ENCODE assay signal across 8 cellular contexts in genomic region chr15:88897456-88898194, GRCh38. TPM values are rescaled to one million over a fixed set of nuclear protein-coding genes. Genes with fewer than 3 reads are reported as not detected.
DNase-seq lines count a peak whose midpoint lies in the region; ATAC-seq and TF ChIP-seq lines count a peak whose summit lies in the region.

No MANE protein-coding gene starts in this region.

- H3K9me3 Mint-ChIP-seq in activated T-cell treated with anti-CD3 and anti-CD28 coated beads, Interleukin-2, amount 50 U/mL, for 4 hours = no peaks in the 10 kb centered on the region

- no peaks in the 10 kb centered on the region for H3K27me3 ChIP-seq in PC-3 (ENCODE audit: low read length)
- H3K27me3 ChIP-seq in subcutaneous abdominal adipose tissue (ENCODE audit: control insufficient read depth in 5 of 5, insufficient read depth in 4 of 5, low read length in 5 of 5) = peaks cover 2 to 24% (median 18%) of the 10 kb centered on the region in 5 donors

- H3K36me3 ChIP-seq in PC-3 (ENCODE audit: low read depth, low read length) = no peaks in the 10 kb centered on the region
- peaks cover 0 to 31% (median 21%) of the 10 kb centered on the region in 5 donors for H3K36me3 ChIP-seq in subcutaneous abdominal adipose tissue (ENCODE audit: control insufficient read depth in 5 of 5, insufficient read depth in 5 of 5, low read length in 5 of 5)

- H3K27me3 Mint-ChIP-seq in activated T-cell treated with anti-CD3 and anti-CD28 coated beads, Interleukin-2, amount 50 U/mL, for 4 hours (ENCODE audit: low read depth) = no peaks in the 10 kb centered on the region

- H3K36me3 Mint-ChIP-seq in activated T-cell treated with anti-CD3 and anti-CD28 coated beads, Interleukin-2, amount 50 U/mL, for 4 hours (ENCODE audit: insufficient read depth) = peaks cover 4% of the 10 kb centered on the region

- no peaks in the 10 kb centered on the region for H3K9me2 ChIP-seq in PC-3 (replicated peaks; ENCODE audit: low read length)

- CTCF ChIA-PET in PC-3 (lab: Charles Lee) = no interaction called here

- peak; percentile 61 for TF ChIP-seq CTCF in PC-3 (conservative IDR thresholded peaks at IDR 0.05; ENCODE audit: low read depth, low read length)
- peak; percentile 70 for TF ChIP-seq CTCF in fibroblast of mammary gland (conservative IDR thresholded peaks at IDR 0.05; ENCODE audit: control insufficient read depth, insufficient read depth, low read depth, low read length)

- peak; percentile 86 for DNase-seq in COLO829 (ENCODE audit: low spot score)
- DNase-seq in PC-3 = peak; percentile 77
- DNase-seq in activated T-cell treated with anti-CD3 and anti-CD28 coated beads, Interleukin-2, amount 50 U/mL, for 4 hours = peak; percentile 74
- DNase-seq in fibroblast of mammary gland (ENCODE audit: low read depth) = peak; percentile 74
- peak; percentile 34 for DNase-seq in occipital lobe (lab: John Stamatoyannopoulos, UW)

- H3K27ac ChIP-seq in PC-3 (ENCODE audit: low read length) (no peak overlapping the region), subcutaneous abdominal adipose tissue (ENCODE audit: low read depth, low read length) (no peak overlapping the region)

- H3K4me3 Mint-ChIP-seq in activated T-cell treated with anti-CD3 and anti-CD28 coated beads, Interleukin-2, amount 50 U/mL, for 4 hours = no peak overlapping the region

- intact Hi-C loops in PC-3 (cut with micrococcal nuclease) = no loop called here

- ATAC-seq in HG03039 (IDR thresholded peaks at IDR 0.05; ENCODE audit: unreplicated experiment) (peak; percentile 99), PC-3 (peak; percentile 91), HG02610 (IDR thresholded peaks at IDR 0.05; ENCODE audit: unreplicated experiment) (no peak)
- peak; percentile 77 to 86 for ATAC-seq in activated T-cell treated with anti-CD3 and anti-CD28 coated beads, Interleukin-2, amount 50 U/mL, for 4 hours

- H3F3A ChIP-seq in PC-3 (ENCODE audit: low read length, unreplicated experiment) = no peaks in the 10 kb centered on the region

- no TSS peak for BruUV-seq in PC-3 (replicated peaks; lab: Mats Ljungman, UMichigan)

- H3K9me3 ChIP-seq in PC-3 (ENCODE audit: low read length) = no peaks in the 10 kb centered on the region
- no peaks in the 10 kb centered on the region for H3K9me3 ChIP-seq in subcutaneous abdominal adipose tissue (ENCODE audit: control insufficient read depth in 5 of 5, low read length in 5 of 5)

- no peak overlapping the region for H3K4me3 ChIP-seq in PC-3 (ENCODE audit: low read length)
- no peak overlapping the region for H3K4me3 ChIP-seq in fibroblast of mammary gland (ENCODE audit: control insufficient read depth, low read depth, low read length)
- H3K4me3 ChIP-seq in subcutaneous abdominal adipose tissue (ENCODE audit: low read depth in 1 of 5, low read length in 5 of 5) = peak overlapping the region in 4 of 5 donors; percentile 32 to 43 (median 38)

- H3K4me1 Mint-ChIP-seq in activated T-cell treated with anti-CD3 and anti-CD28 coated beads, Interleukin-2, amount 50 U/mL, for 4 hours (ENCODE audit: low read depth) = peaks cover 38% of the 10 kb centered on the region

- H3K4me1 ChIP-seq in PC-3 (ENCODE audit: insufficient read depth, low read length) (peaks cover 15% of the 10 kb centered on the region), subcutaneous abdominal adipose tissue (ENCODE audit: control insufficient read depth in 5 of 5, insufficient read depth in 5 of 5, low read length in 5 of 5) (peaks cover 13 to 45% (median 35%) of the 10 kb centered on the region in 5 donors)

- no peaks in the 10 kb centered on the region for H4K20me1 ChIP-seq in PC-3 (ENCODE audit: low read length)

- POLR2A ChIA-PET in PC-3 (lab: Charles Lee; ENCODE audit: unreplicated experiment) = no interaction called here

- H3K4me2 ChIP-seq in PC-3 (ENCODE audit: low read length) = no peak overlapping the region

- H2AFZ ChIP-seq in PC-3 (ENCODE audit: low read length) = no peak overlapping the region

- H3K9ac ChIP-seq in PC-3 (ENCODE audit: low read length) = no peak overlapping the region
- H3K9ac ChIP-seq in subcutaneous abdominal adipose tissue (ENCODE audit: low read length in 5 of 5) = peak overlapping the region in 2 of 5 donors; percentile 22 to 53

- no peaks in the 10 kb centered on the region for H3K79me2 ChIP-seq in PC-3 (ENCODE audit: low read length)

RNA-seq across cellular contexts. Expression of gene HAPLN3, which starts 2.3 kb away (rescaled TPM):
- total RNA-seq in PC-3 (2014; rRNA removed) = 1.0 and 1.1 TPM in 2 replicates
- total RNA-seq in activated T-cell treated with anti-CD3 and anti-CD28 coated beads, Interleukin-2, amount 50 U/mL, for 4 hours = 10 to 100 TPM; 67.4 to 87.5 (median 79.8) TPM
- total RNA-seq in occipital lobe = 8.7 TPM

RNA-seq across cellular contexts. Expression of gene MFGE8, which starts 15.6 kb away (rescaled TPM):
- 32.0 and 34.2 TPM in 2 replicates for total RNA-seq in PC-3 (2014; rRNA removed)
- total RNA-seq in activated T-cell treated with anti-CD3 and anti-CD28 coated beads, Interleukin-2, amount 50 U/mL, for 4 hours = 1 to 10 TPM; 4.7 to 5.7 (median 5.1) TPM
- 15.9 TPM for total RNA-seq in occipital lobe

Comparison
In these comparisons a context has a peak if more than half of its experiments do, and no peak if none do; other contexts are left out.
1. DNase-seq: peak in every context shown above with its lines; median percentile 86 in COLO829; 77 in PC-3; 74 in activated T-cell treated with anti-CD3 and anti-CD28 coated beads, Interleukin-2, amount 50 U/mL, for 4 hours; 74 in fibroblast of mammary gland; 34 in occipital lobe.
2. H3K4me3 ChIP-seq: peak in subcutaneous abdominal adipose tissue (4 of 5); none in PC-3 (single experiment) and fibroblast of mammary gland (single experiment).